In genomic region chr4:184934184-184934583, GRCh38 we compare ENCODE assay signal across 23 cellular contexts.
DNase-seq lines count a peak whose midpoint lies in the region; ATAC-seq and TF ChIP-seq lines count a peak whose summit lies in the region.
"Had no signal": no experiment of that assay in that cellular context is flagged by ENCODE, and none has a peak within 500 bp of the region (broad histone marks: within the 10 kb centered on the region; RNA-seq: fewer than 3 reads in every experiment).

No MANE protein-coding gene starts in this region.

- intact Hi-C loops in IMR-90 (cut with micrococcal nuclease) = no loop called here
- intact Hi-C loops in PC-3 (cut with micrococcal nuclease) = no loop called here

- H4K8ac ChIP-seq in IMR-90 (ENCODE audit: low read depth in 2 of 2, low read length in 2 of 2) = no peak overlapping the region

- H3K27me3 ChIP-seq in IMR-90 (ENCODE audit: control insufficient read depth, insufficient read depth, low read length) = no peaks in the 10 kb centered on the region
- no peaks in the 10 kb centered on the region for H3K27me3 ChIP-seq in PC-3 (ENCODE audit: low read length)
- H3K27me3 ChIP-seq: BLaER1, MG63, Peyer's patch had no signal

- H3K9me2 ChIP-seq in PC-3 (replicated peaks; ENCODE audit: low read length) = no peaks in the 10 kb centered on the region

- no peak overlapping the region for H2BK5ac ChIP-seq in IMR-90 (ENCODE audit: low read depth, low read length, poor library complexity, severe bottlenecking)

- no peaks in the 10 kb centered on the region; the same call in 1 of the 2 replicates for H3K9me3 ChIP-seq in IMR-90 (ENCODE audit: control insufficient read depth, insufficient read depth, low read length)
- no peaks in the 10 kb centered on the region for H3K9me3 ChIP-seq in PC-3 (ENCODE audit: low read length)
- H3K9me3 ChIP-seq: BLaER1, MG63, Peyer's patch had no signal

- no peak overlapping the region for H2AK5ac ChIP-seq in IMR-90 (ENCODE audit: low read depth, low read length)

- H3K4me1 ChIP-seq in IMR-90 (ENCODE audit: control insufficient read depth, insufficient read depth, low read length) (no peaks in the 10 kb centered on the region), PC-3 (ENCODE audit: insufficient read depth, low read length) (no peaks in the 10 kb centered on the region)
- H3K4me1 ChIP-seq: BLaER1, Peyer's patch had no signal

- DNase-seq in IMR-90 = peak; percentile 3
- DNase-seq in PC-3 = peak; percentile 17
- peak; percentile 5 for DNase-seq in choroid plexus epithelial cell (ENCODE audit: low read depth)
- DNase-seq in caudate nucleus (lab: John Stamatoyannopoulos, UW) = no peak
- no peak for DNase-seq in NCI-H82 treated with DMSO at 0.1 percent for 48 hours (lab: John Stamatoyannopoulos, UW; ENCODE audit: unreplicated experiment)
- no peak for DNase-seq in NCI-H2107 (lab: John Stamatoyannopoulos, UW)
- DNase-seq: CD4-positive, CD25-positive, alpha-beta regulatory T cell; DMS53; KBM-7; MG63; NCI-H1417; NCI-H1694; NCI-H2081; NCI-H2171; NCI-H226; NCI-H510A treated with DMSO at 0.1 percent for 48 hours; NCI-H774; Peyer's patch; SIG-M5 had no signal

- H3F3A ChIP-seq in PC-3 (ENCODE audit: low read length, unreplicated experiment) = no peaks in the 10 kb centered on the region

- BruUV-seq in IMR-90 (replicated peaks; lab: Mats Ljungman, UMichigan) (no TSS peak), PC-3 (replicated peaks; lab: Mats Ljungman, UMichigan) (no TSS peak)

- no peak overlapping the region for H4K91ac ChIP-seq in IMR-90 (ENCODE audit: insufficient read depth, low read depth, low read length)

- H3K4me3 ChIP-seq in IMR-90 (ENCODE audit: insufficient read depth, low read depth, low read length) (no peak overlapping the region), PC-3 (ENCODE audit: low read length) (no peak overlapping the region), choroid plexus epithelial cell (ENCODE audit: low read depth, low read length) (no peak overlapping the region)
- H3K4me3 ChIP-seq: BLaER1, MG63, Peyer's patch, SK-N-MC had no signal

- CTCF ChIA-PET in IMR-90 (lab: Yijun Ruan, JAX) (no interaction called here), PC-3 (lab: Charles Lee) (no interaction called here)

- no peaks in the 10 kb centered on the region for H4K20me1 ChIP-seq in IMR-90 (ENCODE audit: insufficient read depth, low read length)
- H4K20me1 ChIP-seq in PC-3 (ENCODE audit: low read length) = no peaks in the 10 kb centered on the region
- H4K20me1 ChIP-seq: BLaER1 had no signal

- TF ChIP-seq CTCF in IMR-90 (conservative IDR thresholded peaks at IDR 0.05; ENCODE audit: low read depth, low read length) (no peak), PC-3 (conservative IDR thresholded peaks at IDR 0.05; ENCODE audit: low read depth, low read length) (no peak), choroid plexus epithelial cell (conservative IDR thresholded peaks at IDR 0.05; ENCODE audit: low read depth, low read length) (no peak)

- TF ChIP-seq RAD21 in IMR-90 (IDR thresholded peaks at IDR 0.05; ENCODE audit: low read length) = no peak

- no peak overlapping the region for H4K5ac ChIP-seq in IMR-90 (ENCODE audit: low read depth, low read length)

- no peak overlapping the region for H3K18ac ChIP-seq in IMR-90 (ENCODE audit: low read depth, low read length)

- H2AFZ ChIP-seq in IMR-90 (replicated peaks; ENCODE audit: low read length, poor library complexity) (no peak overlapping the region), PC-3 (ENCODE audit: low read length) (no peak overlapping the region)

- no peak overlapping the region for H2BK120ac ChIP-seq in IMR-90 (ENCODE audit: low read depth, low read length)

- TF ChIP-seq POLR2A in IMR-90 (IDR thresholded peaks at IDR 0.05; ENCODE audit: low read depth, low read length) = no peak

- POLR2A ChIA-PET in IMR-90 (lab: Charles Lee; ENCODE audit: unreplicated experiment) (no interaction called here), PC-3 (lab: Charles Lee; ENCODE audit: unreplicated experiment) (no interaction called here)

- H3K14ac ChIP-seq in IMR-90 (replicated peaks; ENCODE audit: low read depth, low read length) = no peak overlapping the region

- no peak overlapping the region for H2BK15ac ChIP-seq in IMR-90 (ENCODE audit: low read depth, low read length)

- H3K36me3 ChIP-seq in IMR-90 (ENCODE audit: control insufficient read depth, insufficient read depth, low read length) (no peaks in the 10 kb centered on the region), PC-3 (ENCODE audit: low read depth, low read length) (no peaks in the 10 kb centered on the region)
- H3K36me3 ChIP-seq: BLaER1, MG63, Peyer's patch had no signal

- no peak overlapping the region for H3K56ac ChIP-seq in IMR-90 (ENCODE audit: extremely low read depth, insufficient read depth, low read length)

- no peaks in the 10 kb centered on the region for H3K79me1 ChIP-seq in IMR-90 (ENCODE audit: low read depth in 1 of 2, low read length in 2 of 2)

- no peak overlapping the region for H3K4ac ChIP-seq in IMR-90 (ENCODE audit: low read depth, low read length)

- H3K9me1 ChIP-seq in IMR-90 (ENCODE audit: insufficient read depth, low read length) = no peaks in the 10 kb centered on the region

- ATAC-seq in IMR-90 (ENCODE audit: low read depth) (no peak), PC-3 (no peak), GM21786 (IDR thresholded peaks at IDR 0.05; ENCODE audit: unreplicated experiment) (no peak)
- ATAC-seq: HepG2 had no signal

- no peak overlapping the region for H2BK20ac ChIP-seq in IMR-90 (ENCODE audit: low read depth, low read length)

- dilution Hi-C loops in IMR-90 (cut with HindIII; ENCODE audit: low sequenced_read_pairs, unreplicated experiment) = no loop called here

- H3K4me2 ChIP-seq in IMR-90 (ENCODE audit: low read depth, low read length) (no peak overlapping the region), PC-3 (ENCODE audit: low read length) (no peak overlapping the region)
- H3K4me2 ChIP-seq: BLaER1 had no signal

- H3K23ac ChIP-seq in IMR-90 (ENCODE audit: low read depth, low read length) = no peak overlapping the region

- H2AK9ac ChIP-seq in IMR-90 (replicated peaks; ENCODE audit: low read depth, low read length, poor library complexity) = no peak overlapping the region

- in situ Hi-C loops in IMR-90 (cut with MboI; ENCODE audit: low sequenced_read_pairs) = no loop called here

- no peak overlapping the region for H3K9ac ChIP-seq in IMR-90 (ENCODE audit: low read depth, low read length)
- H3K9ac ChIP-seq in PC-3 (ENCODE audit: low read length) = no peak overlapping the region
- H3K9ac ChIP-seq: BLaER1 had no signal

- no peaks in the 10 kb centered on the region for H3K79me2 ChIP-seq in PC-3 (ENCODE audit: low read length)

- WGBS in IMR-90 (ENCODE audit: extremely low coverage in 2 of 2, insufficient read length in 1 of 2), 2 experiments = no CpG with 5 or more reads among the region's 2 CpGs

- H3K27ac ChIP-seq in IMR-90 (ENCODE audit: insufficient read depth, low read length) (no peak overlapping the region), PC-3 (ENCODE audit: low read length) (no peak overlapping the region), caudate nucleus (ENCODE audit: low read depth, low read length) (no peak overlapping the region)
- H3K27ac ChIP-seq: BLaER1, Peyer's patch, SK-N-MC had no signal

TF ChIP-seq in IMR-90, 13 proteins besides CTCF, POLR2A, EP300 and RAD21:
- TF ChIP-seq CHD1 (IDR thresholded peaks at IDR 0.05; ENCODE audit: low read depth, low read length) = no peak

Comparison
In these comparisons a context has a peak if more than half of its experiments do, and no peak if none do; other contexts are left out.
1. DNase-seq: peak in IMR-90 (single experiment), PC-3 (single experiment) and choroid plexus epithelial cell (single experiment); none in caudate nucleus (0 of 61), NCI-H82 treated with DMSO at 0.1 percent for 48 hours (single experiment) and NCI-H2107 (single experiment).